In genomic region chr7:101164071-101164840, GRCh38 we compare ENCODE assay signal across 8 cellular contexts. TPM values are rescaled to one million over a fixed set of nuclear protein-coding genes. Genes with fewer than 3 reads are reported as not detected.
DNase-seq lines count a peak whose midpoint lies in the region; ATAC-seq and TF ChIP-seq lines count a peak whose summit lies in the region.

No MANE protein-coding gene starts in this region.

- no peaks in the 10 kb centered on the region for H3K36me3 ChIP-seq in ACC112 (ENCODE audit: insufficient read depth, low read length)
- H3K36me3 ChIP-seq in iPS DF 6.9 (ENCODE audit: control insufficient read depth, insufficient read depth, low read length) = 0 out of 2 replicates have a peak, but pooled peaks cover 4% of the 10 kb centered on the region
- peaks cover 15 to 25% (median 22%) of the 10 kb centered on the region in 4 donors for H3K36me3 ChIP-seq in stomach

- H3K27me3 Mint-ChIP-seq in H9 (ENCODE audit: low read depth) = peaks cover 44% of the 10 kb centered on the region
- peaks cover 43% of the 10 kb centered on the region for H3K27me3 Mint-ChIP-seq in activated CD8-positive, alpha-beta T cell treated with anti-CD3 and anti-CD28 coated beads, Interleukin-2, amount 10 ng/mL, durations not matched to agents 7 days and 5 days (ENCODE audit: low read depth)

- no peak for TF ChIP-seq POLR2A in stomach (IDR thresholded peaks at IDR 0.05)

- no peaks in the 10 kb centered on the region for H3K9me3 Mint-ChIP-seq in H9
- no peaks in the 10 kb centered on the region for H3K9me3 Mint-ChIP-seq in activated CD8-positive, alpha-beta T cell treated with anti-CD3 and anti-CD28 coated beads, Interleukin-2, amount 10 ng/mL, durations not matched to agents 7 days and 5 days (ENCODE audit: insufficient read depth)

- DNase-seq in H9 = peak; percentile 82
- no peak for DNase-seq in activated CD8-positive, alpha-beta T cell treated with anti-CD3 and anti-CD28 coated beads, Interleukin-2, amount 10 ng/mL, durations not matched to agents 7 days and 5 days
- no peak for DNase-seq in iPS DF 6.9 (ENCODE audit: low read depth, low spot score)
- peak; percentile 34 for DNase-seq in stomach
- DNase-seq in stimulated activated CD4-positive, alpha-beta T cell treated with anti-CD3 and anti-CD28 coated beads, Interleukin-2, amount 100 ng/mL, for 48 hours = no peak

- H3K56ac ChIP-seq in H9 (ENCODE audit: insufficient read length, low read depth, low read length) = no peak overlapping the region

- no peak overlapping the region for H2BK120ac ChIP-seq in H9 (ENCODE audit: low read depth, low read length, poor library complexity, severe bottlenecking)

- H3K4me2 ChIP-seq in H9 (ENCODE audit: insufficient read depth, insufficient read length, low read length) = peak overlapping the region; percentile 65

- no peak overlapping the region for H3K9ac ChIP-seq in H9 (ENCODE audit: extremely low read depth, insufficient read length, low read length)

- no peak overlapping the region for H4K8ac ChIP-seq in H9 (replicated peaks; ENCODE audit: insufficient read length, low read depth, low read length)

- no peak overlapping the region for H3K23ac ChIP-seq in H9 (ENCODE audit: insufficient read length, low read depth, low read length)

- H3K27ac ChIP-seq in ACC112 (ENCODE audit: low read depth, low read length) = no peak overlapping the region
- H3K27ac ChIP-seq in H9 (ENCODE audit: insufficient read length, low read depth, low read length) = no peak overlapping the region
- no peak overlapping the region for H3K27ac ChIP-seq in iPS DF 6.9 (ENCODE audit: low read length)
- H3K27ac ChIP-seq in stomach = no peak overlapping the region

- no peaks in the 10 kb centered on the region for H3K9me3 ChIP-seq in H9 (ENCODE audit: control insufficient read depth, low read depth, low read length)
- H3K9me3 ChIP-seq in iPS DF 6.9 (ENCODE audit: control insufficient read depth, insufficient read depth, low read length) = no peaks in the 10 kb centered on the region
- no peaks in the 10 kb centered on the region for H3K9me3 ChIP-seq in stomach

- no peak overlapping the region for H2BK20ac ChIP-seq in H9 (ENCODE audit: low read depth, low read length, poor library complexity, severe bottlenecking)

- H3K36me3 Mint-ChIP-seq in H9 (ENCODE audit: insufficient read depth in 1 of 3, low read depth in 3 of 3) = peaks cover 0 to 7% (median 4%) of the 10 kb centered on the region in 3 experiments; a peak in 3 of 7 replicates
- peaks cover 11% of the 10 kb centered on the region for H3K36me3 Mint-ChIP-seq in activated CD8-positive, alpha-beta T cell treated with anti-CD3 and anti-CD28 coated beads, Interleukin-2, amount 10 ng/mL, durations not matched to agents 7 days and 5 days (ENCODE audit: low read depth)

- H4K20me1 ChIP-seq in H9 (ENCODE audit: control insufficient read depth, insufficient read depth, insufficient read length) = no peaks in the 10 kb centered on the region

- H3K18ac ChIP-seq in H9 (ENCODE audit: insufficient read length, low read depth, low read length) = no peak overlapping the region

- no peak overlapping the region for H2AK5ac ChIP-seq in H9 (ENCODE audit: insufficient read length, low read length)

- H3K4me1 Mint-ChIP-seq in H9 = peaks cover 53 to 70% of the 10 kb centered on the region in 2 experiments
- H3K4me1 Mint-ChIP-seq in activated CD8-positive, alpha-beta T cell treated with anti-CD3 and anti-CD28 coated beads, Interleukin-2, amount 10 ng/mL, durations not matched to agents 7 days and 5 days (ENCODE audit: low read depth) = peaks cover 36% of the 10 kb centered on the region

- H3K79me2 ChIP-seq in ACC112 (ENCODE audit: control insufficient read depth, insufficient read depth, low read length, unreplicated experiment) = no peaks in the 10 kb centered on the region
- no peaks in the 10 kb centered on the region for H3K79me2 ChIP-seq in H9 (ENCODE audit: insufficient read depth, low read length)

- no peak overlapping the region for H3T11ph ChIP-seq in H9 (ENCODE audit: low read length)

- H4K91ac ChIP-seq in H9 (ENCODE audit: insufficient read length, low read depth, low read length) = no peak overlapping the region

- no peak for TF ChIP-seq CTCF in H9 (conservative IDR thresholded peaks at IDR 0.05)
- TF ChIP-seq CTCF in stomach (IDR thresholded peaks at IDR 0.05) = no peak

- H3K4me3 ChIP-seq in ACC112 (ENCODE audit: low read depth, low read length) (peak overlapping the region; percentile 80), iPS DF 6.9 (ENCODE audit: low read length) (peak overlapping the region; percentile 17; the same call in 1 of the 2 replicates), stomach (peak overlapping the region; percentile 34 to 54 (median 40))

- no peak overlapping the region for H2BK5ac ChIP-seq in H9 (ENCODE audit: insufficient read length, low read length)

- peaks cover 40% of the 10 kb centered on the region for H3K23me2 ChIP-seq in H9 (ENCODE audit: insufficient read length, low read depth, low read length, poor library complexity, severe bottlenecking)

- CTCF ChIA-PET in activated CD8-positive, alpha-beta T cell treated with anti-CD3 and anti-CD28 coated beads, Interleukin-2, amount 10 ng/mL, durations not matched to agents 7 days and 5 days (lab: Charles Lee) = interaction anchor here (1.5 to 1.9 kb wide), 2 partner anchors 10 to 28 kb away, joined by 5 to 7 read pairs; no protein-coding TSS in a partner anchor

- no peak for ATAC-seq in activated CD8-positive, alpha-beta T cell treated with anti-CD3 and anti-CD28 coated beads, Interleukin-2, amount 10 ng/mL, durations not matched to agents 7 days and 5 days
- no peak for ATAC-seq in HG03457 (IDR thresholded peaks at IDR 0.05; ENCODE audit: unreplicated experiment)
- ATAC-seq in HG02870 (IDR thresholded peaks at IDR 0.05; ENCODE audit: unreplicated experiment) = no peak

- H2BK15ac ChIP-seq in H9 (ENCODE audit: low read depth, low read length) = no peak overlapping the region

- no peak overlapping the region for H3K4ac ChIP-seq in H9 (ENCODE audit: low read depth, low read length)

- no peak overlapping the region for H2BK12ac ChIP-seq in H9 (ENCODE audit: insufficient read length, low read depth, low read length)

- intact Hi-C loops in stomach (cut with DNase I; ENCODE audit: low total_unique reads) = no loop called here

- no peak for TF ChIP-seq EP300 in stomach (IDR thresholded peaks at IDR 0.05)

- no peak overlapping the region for H2AFZ ChIP-seq in ACC112 (ENCODE audit: low read length, unreplicated experiment)
- H2AFZ ChIP-seq in H9 (ENCODE audit: low read length) = no peak overlapping the region

- no CpG with 5 or more reads among the region's 75 CpGs for WGBS in H9 (ENCODE audit: extremely low coverage, insufficient read length, low lambda C conversion rate)
- WGBS in iPS DF 6.9 (ENCODE audit: insufficient coverage, insufficient read length) = no CpG with 5 or more reads among the region's 75 CpGs
- WGBS in stomach, 5 donors = 2 to 4% (median 2%) methylated on average over 33 to 75 of the region's 75 CpGs

- H3K4me3 Mint-ChIP-seq in H9 = peak overlapping the region; percentile 82 to 87
- H3K4me3 Mint-ChIP-seq in activated CD8-positive, alpha-beta T cell treated with anti-CD3 and anti-CD28 coated beads, Interleukin-2, amount 10 ng/mL, durations not matched to agents 7 days and 5 days = peak overlapping the region; percentile 25

- no peak overlapping the region for H4K5ac ChIP-seq in H9 (ENCODE audit: insufficient read length, low read depth, low read length)

- no peak overlapping the region for H3K14ac ChIP-seq in H9 (ENCODE audit: insufficient read depth, low read length)

- no peaks in the 10 kb centered on the region for H3K79me1 ChIP-seq in H9 (ENCODE audit: insufficient read depth, low read depth, low read length, poor library complexity, severe bottlenecking)

- H3K27ac Mint-ChIP-seq in H9 = no peak overlapping the region
- no peak overlapping the region for H3K27ac Mint-ChIP-seq in activated CD8-positive, alpha-beta T cell treated with anti-CD3 and anti-CD28 coated beads, Interleukin-2, amount 10 ng/mL, durations not matched to agents 7 days and 5 days

- H3K27me3 ChIP-seq in ACC112 (ENCODE audit: insufficient read depth, low read length) = peaks cover 33% of the 10 kb centered on the region
- peaks cover 7% of the 10 kb centered on the region; the same call in 1 of the 2 replicates for H3K27me3 ChIP-seq in H9 (ENCODE audit: insufficient read depth, low read length)
- peaks cover 12% of the 10 kb centered on the region for H3K27me3 ChIP-seq in iPS DF 6.9 (ENCODE audit: control insufficient read depth, insufficient read depth, low read length)
- peaks cover 32 to 88% (median 78%) of the 10 kb centered on the region in 3 donors for H3K27me3 ChIP-seq in stomach

- POLR2A ChIA-PET in activated CD8-positive, alpha-beta T cell treated with anti-CD3 and anti-CD28 coated beads, Interleukin-2, amount 10 ng/mL, durations not matched to agents 7 days and 5 days (lab: Charles Lee) = interaction anchor here (0.6 kb wide), 1 partner anchor 81 kb away, joined by 3 read pairs; the partner anchor contains the start of gene FIS1

- H3K4me1 ChIP-seq in ACC112 (ENCODE audit: control insufficient read depth, insufficient read depth, low read length, unreplicated experiment) = peaks cover 54% of the 10 kb centered on the region
- peaks cover 16% of the 10 kb centered on the region; the same call in 1 of the 2 replicates for H3K4me1 ChIP-seq in H9 (ENCODE audit: insufficient read depth, low read length)
- peaks cover 18% of the 10 kb centered on the region; the same call in 1 of the 2 replicates for H3K4me1 ChIP-seq in iPS DF 6.9 (ENCODE audit: control insufficient read depth, insufficient read depth, low read length)
- H3K4me1 ChIP-seq in stomach = peaks cover 33 to 54% (median 44%) of the 10 kb centered on the region in 4 donors

RNA-seq across cellular contexts. Expression of gene VGF, which starts 1.1 kb away (rescaled TPM):
- 37.1 and 39.1 TPM in 2 replicates for total RNA-seq in H9 (2021)
- under 1 TPM; 0.29 to 0.53 TPM for total RNA-seq in activated CD8-positive, alpha-beta T cell treated with anti-CD3 and anti-CD28 coated beads, Interleukin-2, amount 10 ng/mL, durations not matched to agents 7 days and 5 days
- 1 to 10 TPM in 1 of 5 donors, under 1 TPM in 1, not detected in 3; 0.55 to 5.8 TPM for total RNA-seq in stomach
- under 1 TPM in 2 of 3 donors, not detected in 1; 0.15 to 0.75 TPM for polyA plus RNA-seq in stomach

RNA-seq across cellular contexts. Expression of gene AP1S1, which starts 10.0 kb away (rescaled TPM):
- total RNA-seq in H9 (2021) = 65.2 and 73.0 TPM in 2 replicates
- total RNA-seq in activated CD8-positive, alpha-beta T cell treated with anti-CD3 and anti-CD28 coated beads, Interleukin-2, amount 10 ng/mL, durations not matched to agents 7 days and 5 days = 10 to 100 TPM; 46.2 to 48.9 TPM
- 10 to 100 TPM in 3 of 5 donors, 1 to 10 TPM in 1, not detected in 1; 2.7 to 54.9 (median 17.6) TPM for total RNA-seq in stomach
- polyA plus RNA-seq in stomach = 10 to 100 TPM; 34.7 to 71.2 (median 62.3) TPM

RNA-seq across cellular contexts. Expression of gene NAT16, which starts 15.8 kb away (rescaled TPM):
- total RNA-seq in H9 (2021) (0.50 and 0.88 TPM in 2 replicates), stomach (not detected)
- not detected for total RNA-seq in activated CD8-positive, alpha-beta T cell treated with anti-CD3 and anti-CD28 coated beads, Interleukin-2, amount 10 ng/mL, durations not matched to agents 7 days and 5 days
- under 1 TPM in 1 of 3 donors, not detected in 2; 0.05 TPM for polyA plus RNA-seq in stomach

RNA-seq across cellular contexts. Expression of gene MOGAT3, which starts 36.6 kb away (rescaled TPM):
- total RNA-seq in H9 (2021) = 0.11 and 0.15 TPM in 2 replicates
- total RNA-seq in activated CD8-positive, alpha-beta T cell treated with anti-CD3 and anti-CD28 coated beads, Interleukin-2, amount 10 ng/mL, durations not matched to agents 7 days and 5 days = not detected
- total RNA-seq in stomach = 1 to 10 TPM in 2 of 5 donors, not detected in 3; 1.7 to 2.3 TPM
- not detected for polyA plus RNA-seq in stomach

RNA-seq across cellular contexts. Expression of gene SERPINE1, which starts 37.4 kb away (rescaled TPM):
- total RNA-seq in H9 (2021) = 11.5 and 13.0 TPM in 2 replicates
- under 1 TPM; 0.47 to 0.58 TPM for total RNA-seq in activated CD8-positive, alpha-beta T cell treated with anti-CD3 and anti-CD28 coated beads, Interleukin-2, amount 10 ng/mL, durations not matched to agents 7 days and 5 days
- 10 to 100 TPM in 2 of 5 donors, 1 to 10 TPM in 2, under 1 TPM in 1; 0.58 to 25.0 (median 8.4) TPM for total RNA-seq in stomach
- polyA plus RNA-seq in stomach = 10 to 100 TPM in 1 of 3 donors, 1 to 10 TPM in 2; 3.2 to 13.6 (median 4.1) TPM

Comparison
In these comparisons a context has a peak if more than half of its experiments do, and no peak if none do; other contexts are left out.
1. H3K4me3 ChIP-seq: peak in every context shown above with its lines; median percentile 80 in ACC112; 40 in stomach; 17 in iPS DF 6.9.
2. DNase-seq: peak in H9 (single experiment) and stomach (single experiment); none in activated CD8-positive, alpha-beta T cell treated with anti-CD3 and anti-CD28 coated beads, Interleukin-2, amount 10 ng/mL, durations not matched to agents 7 days and 5 days (single experiment), iPS DF 6.9 (single experiment) and stimulated activated CD4-positive, alpha-beta T cell treated with anti-CD3 and anti-CD28 coated beads, Interleukin-2, amount 100 ng/mL, for 48 hours (0 of 2).